Comparison of ENCODE assay signal across 14 cellular contexts in genomic region chr2:6986894-6987487, GRCh38.
DNase-seq lines count a peak whose midpoint lies in the region; ATAC-seq and TF ChIP-seq lines count a peak whose summit lies in the region.
"Had no signal": no experiment of that assay in that cellular context is flagged by ENCODE, and none has a peak within 500 bp of the region (broad histone marks: within the 10 kb centered on the region; RNA-seq: fewer than 3 reads in every experiment).

No MANE protein-coding gene starts in this region.

- H3K27me3 ChIP-seq in BLaER1 treated with 17β-estradiol and CSF1 and Interleukin-3, amounts not matched to agents 10 nM and 100 nM = no peaks in the 10 kb centered on the region
- H3K27me3 ChIP-seq: left lung, SJCRH30, vagina had no signal

- H3K36me3 Mint-ChIP-seq in effector memory CD8-positive, alpha-beta T cell (ENCODE audit: insufficient read depth) = peaks cover 5% of the 10 kb centered on the region
- peaks cover 53% of the 10 kb centered on the region for H3K36me3 Mint-ChIP-seq in nephron progenitor cell (ENCODE audit: low read depth)

- H3K9ac ChIP-seq in BLaER1 treated with 17β-estradiol and CSF1 and Interleukin-3, amounts not matched to agents 10 nM and 100 nM = peak overlapping the region in 5 of 11 experiments; percentile 2 to 40 (median 14); a peak in 5 of 22 replicates

- peaks cover 24 to 45% of the 10 kb centered on the region in 2 donors for H3K4me1 Mint-ChIP-seq in effector memory CD8-positive, alpha-beta T cell (ENCODE audit: low read depth in 2 of 2)
- peaks cover 55% of the 10 kb centered on the region for H3K4me1 Mint-ChIP-seq in nephron progenitor cell

- H4K20me1 ChIP-seq in BLaER1 treated with 17β-estradiol and CSF1 and Interleukin-3, amounts not matched to agents 10 nM and 100 nM = no peaks in the 10 kb centered on the region

- no peak overlapping the region for H3K4me3 Mint-ChIP-seq in effector memory CD8-positive, alpha-beta T cell
- no peak overlapping the region for H3K4me3 Mint-ChIP-seq in nephron progenitor cell
- H3K4me3 Mint-ChIP-seq: activated T-helper 17 cell treated with anti-CD3 and anti-CD28 coated beads, Interleukin-2, amount 50 U/mL, for 72 hours had no signal

- H3K9me3 Mint-ChIP-seq in effector memory CD8-positive, alpha-beta T cell = no peaks in the 10 kb centered on the region
- peaks cover 18% of the 10 kb centered on the region for H3K9me3 Mint-ChIP-seq in nephron progenitor cell
- H3K9me3 Mint-ChIP-seq: activated T-helper 17 cell treated with anti-CD3 and anti-CD28 coated beads, Interleukin-2, amount 50 U/mL, for 72 hours had no signal

- peak overlapping the region; percentile 46 to 61 for H3K27ac Mint-ChIP-seq in effector memory CD8-positive, alpha-beta T cell
- peak overlapping the region; percentile 41 for H3K27ac Mint-ChIP-seq in nephron progenitor cell
- H3K27ac Mint-ChIP-seq: activated T-helper 17 cell treated with anti-CD3 and anti-CD28 coated beads, Interleukin-2, amount 50 U/mL, for 72 hours had no signal

- no peak for ATAC-seq in effector memory CD8-positive, alpha-beta T cell (replicated peaks)
- no peak for ATAC-seq in GM21367 (IDR thresholded peaks at IDR 0.05; ENCODE audit: unreplicated experiment)
- ATAC-seq: activated T-helper 17 cell treated with anti-CD3 and anti-CD28 coated beads, Interleukin-2, amount 50 U/mL, for 72 hours had no signal

- peaks cover 1 to 31% (median 12%) of the 10 kb centered on the region in 11 experiments for H3K9me3 ChIP-seq in BLaER1 treated with 17β-estradiol and CSF1 and Interleukin-3, amounts not matched to agents 10 nM and 100 nM (replicated peaks in 1 of 11)
- H3K9me3 ChIP-seq: left lung, vagina had no signal

- H3K27me3 Mint-ChIP-seq in effector memory CD8-positive, alpha-beta T cell = no peaks in the 10 kb centered on the region
- H3K27me3 Mint-ChIP-seq in nephron progenitor cell (ENCODE audit: low read depth, poor library complexity) = peaks cover 2% of the 10 kb centered on the region
- H3K27me3 Mint-ChIP-seq: activated T-helper 17 cell treated with anti-CD3 and anti-CD28 coated beads, Interleukin-2, amount 50 U/mL, for 72 hours had no signal

- no peak for TF ChIP-seq CTCF in nephron progenitor cell (IDR thresholded peaks at IDR 0.05)

- H3K27ac ChIP-seq in BLaER1 treated with 17β-estradiol and CSF1 and Interleukin-3, amounts not matched to agents 10 nM and 100 nM = peak overlapping the region in 9 of 11 experiments; percentile 25 to 59 (median 50); a peak in 16 of 22 replicates
- H3K27ac ChIP-seq: SJCRH30, vagina had no signal

- H3K4me2 ChIP-seq in BLaER1 treated with 17β-estradiol and CSF1 and Interleukin-3, amounts not matched to agents 10 nM and 100 nM = peak overlapping the region; percentile 9 to 71 (median 62); a peak in 21 of 22 replicates

- H3K4me3 ChIP-seq in BLaER1 treated with 17β-estradiol and CSF1 and Interleukin-3, amounts not matched to agents 10 nM and 100 nM = no peak overlapping the region
- H3K4me3 ChIP-seq: left lung, SJCRH30, vagina had no signal

- H3K4me1 ChIP-seq in BLaER1 treated with 17β-estradiol and CSF1 and Interleukin-3, amounts not matched to agents 10 nM and 100 nM = peaks cover 12 to 32% (median 19%) of the 10 kb centered on the region in 10 experiments

- peak; percentile 6 for DNase-seq in NCI-H2029 treated with DMSO at 0.1 percent for 48 hours (lab: John Stamatoyannopoulos, UW)
- no peak for DNase-seq in effector memory CD8-positive, alpha-beta T cell
- no peak for DNase-seq in nephron progenitor cell
- DNase-seq in activated gamma-delta T cell treated with Interleukin-2 at 50 U/mL for 16 hours = no peak
- no peak for DNase-seq in activated CD4-positive, CD25-positive, alpha-beta regulatory T cell (lab: John Stamatoyannopoulos, UW)
- no peak for DNase-seq in GM19240 (ENCODE audit: insufficient read length, low spot score)
- DNase-seq: cerebellar nuclear complex, left lung, NCI-H446 treated with DMSO at 0.1 percent for 48 hours, SJCRH30 had no signal

- H3K36me3 ChIP-seq in BLaER1 treated with 17β-estradiol and CSF1 and Interleukin-3, amounts not matched to agents 10 nM and 100 nM = peaks cover 0 to 32% (median 17%) of the 10 kb centered on the region in 11 experiments; a peak in 16 of 22 replicates
- H3K36me3 ChIP-seq: left lung, vagina had no signal
